Comparison of ENCODE assay signal across 9 cellular contexts in genomic region chr11:118216621-118217526, GRCh38. TPM values are rescaled to one million over a fixed set of nuclear protein-coding genes. Genes with fewer than 3 reads are reported as not detected.
DNase-seq lines count a peak whose midpoint lies in the region; ATAC-seq lines count a peak whose summit lies in the region.
"Had no signal": no experiment of that assay in that cellular context is flagged by ENCODE, and none has a peak within 500 bp of the region (broad histone marks: within the 10 kb centered on the region; RNA-seq: fewer than 3 reads in every experiment).

No MANE protein-coding gene starts in this region.

- ATAC-seq in GM19025 (IDR thresholded peaks at IDR 0.05; ENCODE audit: low read depth, unreplicated experiment) (peak; percentile 44), HG03342 (IDR thresholded peaks at IDR 0.05; ENCODE audit: unreplicated experiment) (peak; percentile 42), HG03139 (IDR thresholded peaks at IDR 0.05; ENCODE audit: unreplicated experiment) (no peak)

- H3K36me3 Mint-ChIP-seq in activated T-helper 1 cell treated with anti-CD3 and anti-CD28 coated beads, Interleukin-12 subunit alpha, Interleukin-12 subunit beta, Interleukin-2, Interleukin-4 antibody, amounts not matched to agents 30 ng/mL and 10 ng/mL and 1 ng/mL, durations not matched to agents 14 hours and 24 hours and 36 hours (ENCODE audit: low read depth), result peaks cover 50% of the 10 kb centered on the region

- H3K27ac Mint-ChIP-seq in activated T-helper 1 cell treated with anti-CD3 and anti-CD28 coated beads, Interleukin-12 subunit alpha, Interleukin-12 subunit beta, Interleukin-2, Interleukin-4 antibody, amounts not matched to agents 30 ng/mL and 10 ng/mL and 1 ng/mL, durations not matched to agents 14 hours and 24 hours and 36 hours, result peak overlapping the region; percentile 94

- peaks cover 97% of the 10 kb centered on the region for H3K4me1 Mint-ChIP-seq in activated T-helper 1 cell treated with anti-CD3 and anti-CD28 coated beads, Interleukin-12 subunit alpha, Interleukin-12 subunit beta, Interleukin-2, Interleukin-4 antibody, amounts not matched to agents 30 ng/mL and 10 ng/mL and 1 ng/mL, durations not matched to agents 14 hours and 24 hours and 36 hours (ENCODE audit: low read depth)

- H3K4me3 Mint-ChIP-seq in activated T-helper 1 cell treated with anti-CD3 and anti-CD28 coated beads, Interleukin-12 subunit alpha, Interleukin-12 subunit beta, Interleukin-2, Interleukin-4 antibody, amounts not matched to agents 30 ng/mL and 10 ng/mL and 1 ng/mL, durations not matched to agents 14 hours and 24 hours and 36 hours, result peak overlapping the region; percentile 83

- H3K9me3 Mint-ChIP-seq in activated T-helper 1 cell treated with anti-CD3 and anti-CD28 coated beads, Interleukin-12 subunit alpha, Interleukin-12 subunit beta, Interleukin-2, Interleukin-4 antibody, amounts not matched to agents 30 ng/mL and 10 ng/mL and 1 ng/mL, durations not matched to agents 14 hours and 24 hours and 36 hours, result peaks cover 3% of the 10 kb centered on the region

- intact Hi-C loops in activated T-helper 1 cell treated with anti-CD3 and anti-CD28 coated beads, Interleukin-12 subunit alpha, Interleukin-12 subunit beta, Interleukin-2, Interleukin-4 antibody, amounts not matched to agents 30 ng/mL and 10 ng/mL and 1 ng/mL, durations not matched to agents 14 hours and 24 hours and 36 hours (cut with micrococcal nuclease), result loop anchor here (1.0 to 2.0 kb wide), 6 partner anchors 8 to 230 kb away; partner anchors contain the start of genes IL10RA and JAML

- no peaks in the 10 kb centered on the region for H3K27me3 Mint-ChIP-seq in activated T-helper 1 cell treated with anti-CD3 and anti-CD28 coated beads, Interleukin-12 subunit alpha, Interleukin-12 subunit beta, Interleukin-2, Interleukin-4 antibody, amounts not matched to agents 30 ng/mL and 10 ng/mL and 1 ng/mL, durations not matched to agents 14 hours and 24 hours and 36 hours (ENCODE audit: insufficient read depth)

- peak; percentile 41 for DNase-seq in activated T-helper 1 cell treated with anti-CD3 and anti-CD28 coated beads, Interleukin-12 subunit alpha, Interleukin-12 subunit beta, Interleukin-2, Interleukin-4 antibody, amounts not matched to agents 30 ng/mL and 10 ng/mL and 1 ng/mL, durations not matched to agents 14 hours and 24 hours and 36 hours (ENCODE audit: low spot score)
- peak; percentile 37 to 60 (median 49) for DNase-seq in stimulated activated CD4-positive, alpha-beta T cell treated with anti-CD3 and anti-CD28 coated beads, TNF-alpha, amount 100 ng/mL, for 24 hours (ENCODE audit: low read depth in 3 of 3)
- DNase-seq in mucosa of gallbladder (ENCODE audit: low spot score) (no peak), medulla oblongata (ENCODE audit: extremely low spot score) (no peak), pons (ENCODE audit: low spot score) (no peak)
- DNase-seq: NCI-H1694 had no signal

RNA-seq across cellular contexts. Expression of gene JAML, which starts 7.9 kb away (rescaled TPM):
- 264 and 271 TPM in 2 replicates for total RNA-seq in activated T-helper 1 cell treated with anti-CD3 and anti-CD28 coated beads, Interleukin-12 subunit alpha, Interleukin-12 subunit beta, Interleukin-2, Interleukin-4 antibody, amounts not matched to agents 30 ng/mL and 10 ng/mL and 1 ng/mL, durations not matched to agents 14 hours and 24 hours and 36 hours
- total RNA-seq in mucosa of gallbladder, result 12.9 TPM

RNA-seq across cellular contexts. Expression of gene MPZL3, which starts 35.3 kb away (rescaled TPM):
- 63.5 and 69.3 TPM in 2 replicates for total RNA-seq in activated T-helper 1 cell treated with anti-CD3 and anti-CD28 coated beads, Interleukin-12 subunit alpha, Interleukin-12 subunit beta, Interleukin-2, Interleukin-4 antibody, amounts not matched to agents 30 ng/mL and 10 ng/mL and 1 ng/mL, durations not matched to agents 14 hours and 24 hours and 36 hours
- total RNA-seq in mucosa of gallbladder, result 23.2 TPM

RNA-seq across cellular contexts. Expression of gene SCN2B, which starts 40.4 kb away (rescaled TPM):
- not detected in 2 replicates for total RNA-seq in activated T-helper 1 cell treated with anti-CD3 and anti-CD28 coated beads, Interleukin-12 subunit alpha, Interleukin-12 subunit beta, Interleukin-2, Interleukin-4 antibody, amounts not matched to agents 30 ng/mL and 10 ng/mL and 1 ng/mL, durations not matched to agents 14 hours and 24 hours and 36 hours
- 0.69 TPM for total RNA-seq in mucosa of gallbladder

RNA-seq across cellular contexts. Expression of gene MPZL2, which starts 47.2 kb away (rescaled TPM):
- 13.2 and 15.9 TPM in 2 replicates for total RNA-seq in activated T-helper 1 cell treated with anti-CD3 and anti-CD28 coated beads, Interleukin-12 subunit alpha, Interleukin-12 subunit beta, Interleukin-2, Interleukin-4 antibody, amounts not matched to agents 30 ng/mL and 10 ng/mL and 1 ng/mL, durations not matched to agents 14 hours and 24 hours and 36 hours
- total RNA-seq in mucosa of gallbladder, result 72.5 TPM

Comparison
In these comparisons a context has a peak if more than half of its experiments do, and no peak if none do; other contexts are left out.
1. DNase-seq: peak in activated T-helper 1 cell treated with anti-CD3 and anti-CD28 coated beads, Interleukin-12 subunit alpha, Interleukin-12 subunit beta, Interleukin-2, Interleukin-4 antibody, amounts not matched to agents 30 ng/mL and 10 ng/mL and 1 ng/mL, durations not matched to agents 14 hours and 24 hours and 36 hours (single experiment) and stimulated activated CD4-positive, alpha-beta T cell treated with anti-CD3 and anti-CD28 coated beads, TNF-alpha, amount 100 ng/mL, for 24 hours (3 of 3); none in mucosa of gallbladder (single experiment), medulla oblongata (single experiment) and pons (single experiment).
2. RNA of gene JAML, which starts 7.9 kb away (total RNA-seq): 264 to 271 TPM in activated T-helper 1 cell treated with anti-CD3 and anti-CD28 coated beads, Interleukin-12 subunit alpha, Interleukin-12 subunit beta, Interleukin-2, Interleukin-4 antibody, amounts not matched to agents 30 ng/mL and 10 ng/mL and 1 ng/mL, durations not matched to agents 14 hours and 24 hours and 36 hours; 12.9 TPM in mucosa of gallbladder (single experiment); every median in the first group is over 10 times any median in the second.